Comparison of ENCODE assay signal across 11 cellular contexts in the genomic region with DNA sequence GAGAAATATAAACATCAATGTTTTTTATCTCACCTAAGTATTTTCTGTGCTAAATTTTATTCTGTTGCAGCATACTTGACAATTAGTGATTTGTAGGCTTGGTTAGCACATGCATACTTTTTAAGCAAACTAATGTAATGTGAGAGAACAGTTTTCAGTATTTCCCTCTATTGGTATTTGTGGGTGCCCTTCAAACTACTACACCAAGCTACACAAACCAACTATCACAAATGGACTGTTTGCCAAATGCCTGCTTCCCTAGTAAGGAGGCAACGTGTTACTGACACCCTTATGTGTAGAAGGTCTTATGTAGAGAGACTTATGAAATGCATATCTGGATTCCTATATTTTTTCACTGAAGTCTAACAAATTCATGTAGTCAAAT.
DNase-seq lines count a peak whose midpoint lies in the region; ATAC-seq, FAIRE-seq and TF ChIP-seq lines count a peak whose summit lies in the region.
"Had no signal": no experiment of that assay in that cellular context is flagged by ENCODE, and none has a peak within 500 bp of the region (broad histone marks: within the 10 kb centered on the region; RNA-seq: fewer than 3 reads in every experiment).

No MANE protein-coding gene starts in this region.

- peak; percentile 54 for FAIRE-seq in GM12891 (lab: Jason Lieb, UNC)

- intact Hi-C loops in activated CD4-positive, alpha-beta T cell treated with anti-CD3 and anti-CD28 coated beads, Interleukin-2, amount 10 ng/mL, durations not matched to agents 24 days and 14 days (cut with micrococcal nuclease), result no loop called here

- DNase-seq in GM12891 (ENCODE audit: insufficient read length, low spot score) (no peak), astrocyte of the hippocampus (ENCODE audit: low read depth, low spot score) (peak; percentile 15), iPS-NIHi7 (ENCODE audit: extremely low spot score) (no peak), epidermal melanocyte (ENCODE audit: insufficient read length, low spot score) (no peak), middle frontal gyrus (ENCODE audit: extremely low spot score, low spot score) (no peak)
- no peak for DNase-seq in activated CD4-positive, alpha-beta T cell treated with anti-CD3 and anti-CD28 coated beads, Interleukin-2, amount 10 ng/mL, durations not matched to agents 24 days and 14 days
- DNase-seq: CD4-positive, CD25-positive, alpha-beta regulatory T cell had no signal

- H3K4me3 Mint-ChIP-seq in activated CD4-positive, alpha-beta T cell treated with anti-CD3 and anti-CD28 coated beads, Interleukin-2, amount 10 ng/mL, durations not matched to agents 24 days and 14 days, result no peak overlapping the region
- H3K4me3 Mint-ChIP-seq: CD4-positive, CD25-positive, alpha-beta regulatory T cell; neural progenitor cell had no signal

- no peaks in the 10 kb centered on the region for H3K27me3 Mint-ChIP-seq in activated CD4-positive, alpha-beta T cell treated with anti-CD3 and anti-CD28 coated beads, Interleukin-2, amount 10 ng/mL, durations not matched to agents 24 days and 14 days
- H3K27me3 Mint-ChIP-seq: CD4-positive, CD25-positive, alpha-beta regulatory T cell had no signal

- no peak for TF ChIP-seq POLR2A in GM12891 (IDR thresholded peaks at IDR 0.05; ENCODE audit: low read depth, low read length)

- ATAC-seq in GM21423 (IDR thresholded peaks at IDR 0.05; ENCODE audit: unreplicated experiment) (peak; percentile 41), HG03097 (IDR thresholded peaks at IDR 0.05; ENCODE audit: low FRiP score, unreplicated experiment) (peak; percentile 31)
- ATAC-seq: Panc1 had no signal

- H3K27ac Mint-ChIP-seq in activated CD4-positive, alpha-beta T cell treated with anti-CD3 and anti-CD28 coated beads, Interleukin-2, amount 10 ng/mL, durations not matched to agents 24 days and 14 days, result no peak overlapping the region
- H3K27ac Mint-ChIP-seq: CD4-positive, CD25-positive, alpha-beta regulatory T cell; neural progenitor cell had no signal

- H3K9me3 Mint-ChIP-seq in activated CD4-positive, alpha-beta T cell treated with anti-CD3 and anti-CD28 coated beads, Interleukin-2, amount 10 ng/mL, durations not matched to agents 24 days and 14 days, result no peaks in the 10 kb centered on the region
- H3K9me3 Mint-ChIP-seq: neural progenitor cell had no signal

- H3K4me1 Mint-ChIP-seq in activated CD4-positive, alpha-beta T cell treated with anti-CD3 and anti-CD28 coated beads, Interleukin-2, amount 10 ng/mL, durations not matched to agents 24 days and 14 days, result no peaks in the 10 kb centered on the region
- H3K4me1 Mint-ChIP-seq: CD4-positive, CD25-positive, alpha-beta regulatory T cell had no signal

- H3K36me3 Mint-ChIP-seq in activated CD4-positive, alpha-beta T cell treated with anti-CD3 and anti-CD28 coated beads, Interleukin-2, amount 10 ng/mL, durations not matched to agents 24 days and 14 days (ENCODE audit: low read depth), result no peaks in the 10 kb centered on the region
- H3K36me3 Mint-ChIP-seq: CD4-positive, CD25-positive, alpha-beta regulatory T cell had no signal

TF ChIP-seq in GM12891, 5 proteins besides CTCF, POLR2A, EP300 and RAD21:
- TF ChIP-seq SPI1 (IDR thresholded peaks at IDR 0.05; ENCODE audit: low read depth, low read length) (no peak), TAF1 (IDR thresholded peaks at IDR 0.05; ENCODE audit: low read depth, low read length) (no peak), POU2F2 (IDR thresholded peaks at IDR 0.05; ENCODE audit: low read depth, low read length) (no peak), PAX5 (IDR thresholded peaks at IDR 0.05; ENCODE audit: insufficient read depth, low read length, severe bottlenecking) (no peak), POLR2AphosphoS5 (IDR thresholded peaks at IDR 0.05; ENCODE audit: low read depth, low read length) (no peak)
